7 cellular contexts compared by ENCODE assay signal in the genomic region with DNA sequence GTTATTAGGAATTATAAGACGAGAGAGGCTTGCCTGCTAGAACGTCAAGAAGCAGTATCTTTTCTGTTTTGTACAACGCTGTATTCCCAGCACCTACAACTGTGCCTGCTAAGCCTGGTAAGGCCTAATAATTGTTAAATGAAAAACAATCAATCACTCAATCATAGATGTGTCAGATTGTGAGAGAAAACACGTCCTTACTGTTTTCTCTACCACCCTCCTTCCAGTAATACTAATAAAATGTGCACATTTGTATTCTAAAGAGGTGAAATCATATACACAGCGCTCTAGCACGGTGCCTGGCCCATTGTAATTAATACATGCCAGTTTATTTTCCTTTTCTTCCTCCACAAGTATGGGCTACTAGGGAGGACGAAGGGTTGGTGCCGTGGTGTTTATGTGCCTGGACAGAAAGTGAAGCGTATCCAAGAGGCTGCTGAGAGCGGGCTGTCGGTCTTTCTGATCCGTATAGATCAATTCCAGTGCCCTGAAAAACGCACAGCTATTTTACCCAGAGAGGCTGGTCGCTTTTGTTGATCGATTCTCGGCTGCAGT. TPM values are rescaled to one million over a fixed set of nuclear protein-coding genes. Genes with fewer than 3 reads are reported as not detected.
DNase-seq lines count a peak whose midpoint lies in the region; ATAC-seq and TF ChIP-seq lines count a peak whose summit lies in the region.

No MANE protein-coding gene starts in this region.

- peak overlapping the region; percentile 80 for H3K4me3 ChIP-seq in H7 (ENCODE audit: insufficient read depth, low read depth, low read length)
- peak overlapping the region; percentile 10; the same call in 1 of the 2 replicates for H3K4me3 ChIP-seq in WI38 (ENCODE audit: low read depth, low read length)
- H3K4me3 ChIP-seq in iPS-18a (ENCODE audit: low read length), result peak overlapping the region; percentile 66

- no peak for ATAC-seq in HG03025 (IDR thresholded peaks at IDR 0.05; ENCODE audit: low FRiP score, unreplicated experiment)

- DNase-seq in H7, result no peak
- peak; percentile 23 for DNase-seq in stimulated activated CD8-positive, alpha-beta memory T cell treated with anti-CD3 and anti-CD28 coated beads, Interleukin-4, amount 100 ng/mL, for 48 hours
- no peak for DNase-seq in stimulated activated CD4-positive, alpha-beta T cell treated with anti-CD3 and anti-CD28 coated beads, Interleukin-1b, Interleukin-23, amount 100 ng/mL, for 48 hours
- no peak for DNase-seq in NCI-H2029 treated with DMSO at 0.1 percent for 48 hours (lab: John Stamatoyannopoulos, UW)

- no peak overlapping the region for H3K9ac ChIP-seq in iPS-18a (ENCODE audit: low read length)

- H3K36me3 ChIP-seq in H7 (replicated peaks; ENCODE audit: control insufficient read depth, insufficient read depth, low read length) (no peaks in the 10 kb centered on the region), iPS-18a (ENCODE audit: control insufficient read depth, low read depth, low read length) (no peaks in the 10 kb centered on the region)

- H3K27me3 ChIP-seq in H7 (ENCODE audit: control insufficient read depth, insufficient read depth, low read length) (peaks cover 47% of the 10 kb centered on the region), iPS-18a (ENCODE audit: control insufficient read depth, insufficient read depth, low read length) (peaks cover 71% of the 10 kb centered on the region)

- no peak for TF ChIP-seq CTCF in WI38 (IDR thresholded peaks at IDR 0.05; ENCODE audit: low read depth, low read length)

- H3K9me3 ChIP-seq in iPS-18a (ENCODE audit: control insufficient read depth, low read depth, low read length), result no peaks in the 10 kb centered on the region

- no peak overlapping the region for H3K27ac ChIP-seq in iPS-18a (ENCODE audit: low read length)

- peaks cover 12% of the 10 kb centered on the region for H3K4me1 ChIP-seq in iPS-18a (ENCODE audit: control insufficient read depth, low read depth, low read length)

RNA-seq across cellular contexts. Expression of gene AUTS2, which starts 1.5 kb away (rescaled TPM):
- total RNA-seq in H7 (2014; rRNA removed; shearing (Covaris generic)), result 14.6 and 16.1 TPM in 2 replicates

Comparison
In these comparisons a context has a peak if more than half of its experiments do, and no peak if none do; other contexts are left out.
1. H3K4me3 ChIP-seq: peak in every context shown above with its lines; median percentile 80 in H7; 66 in iPS-18a; 10 in WI38.